8 cellular contexts compared by ENCODE assay signal in the genomic region with DNA sequence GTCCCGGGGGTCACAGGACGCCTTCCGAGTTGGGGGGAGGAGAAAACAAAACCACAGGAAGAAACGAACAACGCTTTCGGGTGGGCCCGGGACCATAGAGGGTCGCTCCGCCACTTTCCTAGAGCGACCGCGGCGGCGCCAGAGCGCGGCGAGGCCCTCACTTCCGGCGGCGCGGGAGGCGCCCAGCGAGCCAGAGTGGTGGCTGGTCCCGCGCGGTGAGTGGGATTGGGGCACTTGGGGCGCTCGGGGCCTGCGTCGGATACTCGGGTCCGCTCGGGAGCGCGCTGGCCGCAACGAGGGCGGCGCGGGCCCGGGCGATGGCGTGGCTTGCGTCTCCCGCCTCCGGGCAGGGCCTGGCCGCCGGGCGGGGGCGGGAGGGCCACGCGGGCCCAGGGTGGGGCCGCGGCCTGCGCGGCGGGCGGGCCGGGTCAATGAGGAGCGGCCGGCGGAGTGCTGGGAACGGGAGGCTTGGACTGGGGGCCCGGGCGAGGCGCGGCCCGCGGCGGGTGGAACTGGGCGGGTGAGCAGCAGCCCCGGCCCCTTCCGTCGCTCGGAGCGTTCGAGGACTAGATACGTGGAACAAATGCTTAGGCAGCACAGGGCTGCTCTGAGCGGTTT. TPM values are rescaled to one million over a fixed set of nuclear protein-coding genes. Genes with fewer than 3 reads are reported as not detected.
DNase-seq lines count a peak whose midpoint lies in the region; ATAC-seq and TF ChIP-seq lines count a peak whose summit lies in the region.

TSS of gene ZNF22 (plus strand) at position 160 of the 618 bp plus-strand sequence. CDS start 2,446 bp downstream, outside the sequence.

- peak; percentile 18; the same call in 1 of the 2 replicates for TF ChIP-seq CTCF in AG04450 (IDR thresholded peaks at IDR 0.05; ENCODE audit: low read depth, low read length)

- peak; percentile 27 for ATAC-seq in HG03060 (IDR thresholded peaks at IDR 0.05; ENCODE audit: low read depth, unreplicated experiment)

- in situ Hi-C loops in endometrial microvascular endothelial cells (cut with HindIII; ENCODE audit: inconsistent ontology term, low pct_unique_long_range_greater_than_20kb, low sequenced_read_pairs): no loop called here

- peak within 1 kb of the TSS; percentile 57 for H3K4me3 ChIP-seq in AG04450 (ENCODE audit: low read depth, low read length)

- no peak for DNase-seq in AG04450 (ENCODE audit: low read depth, low spot score)
- peak; percentile 27 for DNase-seq in NCI-H526 treated with DMSO at 0.1 percent for 48 hours (lab: John Stamatoyannopoulos, UW)
- DNase-seq in activated CD8-positive, alpha-beta memory T cell treated with anti-CD3 and anti-CD28 coated beads for 48 hours (ENCODE audit: low read depth in 2 of 3, low spot score in 2 of 3): peak; percentile 51 to 65 (median 54)
- DNase-seq in midbrain (lab: John Stamatoyannopoulos, UW): peak; percentile 74
- DNase-seq in stimulated activated CD8-positive, alpha-beta memory T cell treated with anti-CD3 and anti-CD28 coated beads, Interleukin-4, amount 100 ng/mL, for 24 hours (ENCODE audit: low read depth): peak; percentile 62

- peaks cover 6% of the 10 kb centered on the region; the same call in 1 of the 2 replicates for H3K9me3 ChIP-seq in AG04450 (ENCODE audit: control insufficient read depth, insufficient read depth, low read length)

- peak; percentile 68 for TF ChIP-seq POLR2A in GM18526 (IDR thresholded peaks at IDR 0.05; ENCODE audit: extremely low read depth, insufficient read length)

- H3K27me3 ChIP-seq in AG04450 (ENCODE audit: control insufficient read depth, insufficient read depth, low read length): no peaks in the 10 kb centered on the region

- CTCF ChIA-PET in AG04450 (lab: Charles Lee): interaction anchor here (2.5 kb wide), 1 partner anchor 68 kb away, joined by 8 read pairs; no protein-coding TSS in a partner anchor

- H3K27ac ChIP-seq in AG04450 (ENCODE audit: low read depth, low read length): peak within 1 kb of the TSS; percentile 85

- POLR2A ChIA-PET in AG04450 (lab: Yijun Ruan, JAX): interaction anchor here (0.8 to 1.4 kb wide), 5 partner anchors 14 to 22 kb away, joined by 3 to 10 read pairs (median 3); partner anchors contain the start of gene DEPP1

RNA-seq across cellular contexts. Expression of gene ZNF22, which starts in this region (rescaled TPM):
- 17.4 and 23.4 TPM in 2 replicates for polyA plus RNA-seq in AG04450 (2011; rRNA removed)
- 4.7 and 7.9 TPM in 2 replicates for polyA minus RNA-seq in AG04450 (2011; rRNA and poly(A)+ RNA removed)
- total RNA-seq in endometrial microvascular endothelial cells (ENCODE audit: inconsistent ontology term): 29.2 TPM
